ENCODE assay signal across 1 cellular context in the genomic region with DNA sequence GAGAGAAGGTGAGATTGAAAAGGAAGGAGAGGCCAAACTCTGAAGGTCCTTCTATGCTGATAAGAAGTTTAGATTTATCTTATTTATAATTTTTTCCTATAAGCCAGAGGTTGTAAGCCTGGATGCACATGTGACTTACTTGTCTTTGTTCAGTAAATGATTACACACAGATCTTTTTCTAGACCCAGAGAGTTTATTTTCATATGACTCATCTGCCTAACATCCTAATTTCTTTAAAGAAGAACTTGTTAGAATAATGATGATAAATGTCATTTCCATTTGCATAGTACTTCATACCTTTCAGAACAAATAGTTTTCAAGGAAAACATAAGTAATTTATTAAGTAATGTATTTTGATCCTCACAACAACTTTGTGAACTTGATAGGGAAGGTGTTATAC.
TF ChIP-seq lines count a peak whose summit lies in the region.

No MANE protein-coding gene starts in this region.

TF ChIP-seq in IMR-90, 13 proteins besides CTCF, POLR2A, EP300 and RAD21 (continued from another document):
- TF ChIP-seq, protein P1, sequence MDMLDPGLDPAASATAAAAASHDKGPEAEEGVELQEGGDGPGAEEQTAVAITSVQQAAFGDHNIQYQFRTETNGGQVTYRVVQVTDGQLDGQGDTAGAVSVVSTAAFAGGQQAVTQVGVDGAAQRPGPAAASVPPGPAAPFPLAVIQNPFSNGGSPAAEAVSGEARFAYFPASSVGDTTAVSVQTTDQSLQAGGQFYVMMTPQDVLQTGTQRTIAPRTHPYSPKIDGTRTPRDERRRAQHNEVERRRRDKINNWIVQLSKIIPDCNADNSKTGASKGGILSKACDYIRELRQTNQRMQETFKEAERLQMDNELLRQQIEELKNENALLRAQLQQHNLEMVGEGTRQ (IDR thresholded peaks at IDR 0.05; ENCODE audit: low read depth, low read length), result peak; percentile 72
- no peak for TF ChIP-seq BHLHE40 (IDR thresholded peaks at IDR 0.05; ENCODE audit: low read depth, low read length)
- TF ChIP-seq SMC3 (IDR thresholded peaks at IDR 0.05; ENCODE audit: low read depth, low read length), result no peak
- TF ChIP-seq RFX5 (IDR thresholded peaks at IDR 0.05; ENCODE audit: low read depth, low read length), result no peak
- TF ChIP-seq MAFK (IDR thresholded peaks at IDR 0.05; ENCODE audit: low read depth, low read length), result no peak
- peak; percentile 31; the same call in 1 of the 2 replicates for TF ChIP-seq FOS (IDR thresholded peaks at IDR 0.05; ENCODE audit: low read depth, low read length)
- no peak for TF ChIP-seq MXI1 (IDR thresholded peaks at IDR 0.05; ENCODE audit: borderline replicate concordance, low read depth, low read length)
- TF ChIP-seq, protein P2, sequence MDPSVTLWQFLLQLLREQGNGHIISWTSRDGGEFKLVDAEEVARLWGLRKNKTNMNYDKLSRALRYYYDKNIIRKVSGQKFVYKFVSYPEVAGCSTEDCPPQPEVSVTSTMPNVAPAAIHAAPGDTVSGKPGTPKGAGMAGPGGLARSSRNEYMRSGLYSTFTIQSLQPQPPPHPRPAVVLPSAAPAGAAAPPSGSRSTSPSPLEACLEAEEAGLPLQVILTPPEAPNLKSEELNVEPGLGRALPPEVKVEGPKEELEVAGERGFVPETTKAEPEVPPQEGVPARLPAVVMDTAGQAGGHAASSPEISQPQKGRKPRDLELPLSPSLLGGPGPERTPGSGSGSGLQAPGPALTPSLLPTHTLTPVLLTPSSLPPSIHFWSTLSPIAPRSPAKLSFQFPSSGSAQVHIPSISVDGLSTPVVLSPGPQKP (IDR thresholded peaks at IDR 0.05; ENCODE audit: borderline replicate concordance, low read depth, low read length), result no peak
- TF ChIP-seq MAZ (IDR thresholded peaks at IDR 0.05; ENCODE audit: borderline replicate concordance, low read depth, low read length), result no peak
- TF ChIP-seq RCOR1 (IDR thresholded peaks at IDR 0.05; ENCODE audit: insufficient replicate concordance, low read length), result no peak
- TF ChIP-seq NFE2L2 (IDR thresholded peaks at IDR 0.05; ENCODE audit: low read depth, low read length), result no peak
